Comparison of ENCODE assay signal across 34 cellular contexts in genomic region chr3:190222916-190223315, GRCh38.
"Had no signal": no experiment of that assay in that cellular context is flagged by ENCODE, and none has a peak within 500 bp of the region (broad histone marks: within the 10 kb centered on the region; RNA-seq: fewer than 3 reads in every experiment).

No MANE protein-coding gene starts in this region.

- H3K27me3 ChIP-seq: MG63 had no signal

- H3K36me3 ChIP-seq: MG63 had no signal

- H3K4me2 ChIP-seq: KMS-11 had no signal

- DNase-seq: Karpas-422, Kasumi-1, KG1, MG63, MM.1S, MV-4-11, NCI-H1048, NCI-H1092, NCI-H1092 treated with DMSO at 0.1 percent for 48 hours, NCI-H1105, NCI-H1105 treated with DMSO at 0.1 percent for 48 hours, NCI-H1417, NCI-H1417 treated with DMSO at 0.1 percent for 48 hours, NCI-H1436, NCI-H1436 treated with DMSO at 0.1 percent for 48 hours, NCI-H146, NCI-H1694, NCI-H1694 treated with DMSO at 0.1 percent for 48 hours, NCI-H187, NCI-H187 treated with DMSO at 0.1 percent for 48 hours, NCI-H1930, NCI-H2029, NCI-H2029 treated with DMSO at 0.1 percent for 48 hours, NCI-H2081, NCI-H2081 treated with DMSO at 0.1 percent for 48 hours, NCI-H2107, NCI-H2171, NCI-H2171 treated with DMSO at 0.1 percent for 48 hours, NCI-H2227 treated with DMSO at 0.1 percent for 48 hours, NCI-H226, NCI-H345, NCI-H446, NCI-H446 treated with DMSO at 0.1 percent for 48 hours had no signal

- H3K9ac ChIP-seq: KMS-11 had no signal

- H3K4me3 ChIP-seq: MG63 had no signal

- H3K27ac ChIP-seq: KMS-11 had no signal
